22 cellular contexts compared by ENCODE assay signal in genomic region chr2:36824281-36824680, GRCh38.
A peak's percentile ranks its signal among the peaks of the same experiment; 100 is the strongest.
DNase-seq lines count a peak whose midpoint lies in the region; ATAC-seq, FAIRE-seq and TF ChIP-seq lines count a peak whose summit lies in the region.
"Had no signal": no experiment of that assay in that cellular context is flagged by ENCODE, and none has a peak within 500 bp of the region (broad histone marks: within the 10 kb centered on the region; RNA-seq: fewer than 3 reads in every experiment).

No MANE protein-coding gene starts in this region.

- POLR2A ChIA-PET in SK-N-SH (lab: Yijun Ruan, JAX) = no interaction called here

- H3K36me3 Mint-ChIP-seq in neural progenitor cell = no peaks in the 10 kb centered on the region
- H3K36me3 Mint-ChIP-seq: T-cell had no signal

- H3K9ac ChIP-seq in NT2/D1 (ENCODE audit: insufficient read length, low read depth) (no peak overlapping the region), neural progenitor cell (no peak overlapping the region), SK-N-SH (no peak overlapping the region)

- no peak for FAIRE-seq in small intestine (lab: Jason Lieb, UNC)
- FAIRE-seq: A204.1, D721Med, H54, HTR-8/SVneo had no signal

- H3K27ac Mint-ChIP-seq in neural progenitor cell = no peak overlapping the region
- H3K27ac Mint-ChIP-seq: T-cell had no signal

- no peak overlapping the region for H3K4me3 ChIP-seq in H7 (ENCODE audit: insufficient read depth, low read depth, low read length)
- no peak overlapping the region for H3K4me3 ChIP-seq in NT2/D1 (ENCODE audit: insufficient read length, low read depth)
- H3K4me3 ChIP-seq in iPS DF 6.9 (ENCODE audit: low read length) = no peak overlapping the region
- no peak overlapping the region for H3K4me3 ChIP-seq in neural progenitor cell
- H3K4me3 ChIP-seq in small intestine (ENCODE audit: low read depth in 1 of 2, low read length in 2 of 2) = no peak overlapping the region
- no peak overlapping the region for H3K4me3 ChIP-seq in SK-N-SH (ENCODE audit: low read depth in 2 of 2, low read length in 1 of 2)

- H3K27me3 ChIP-seq in H7 (ENCODE audit: control insufficient read depth, insufficient read depth, low read length) (no peaks in the 10 kb centered on the region), NT2/D1 (ENCODE audit: insufficient read depth, insufficient read length) (no peaks in the 10 kb centered on the region), iPS DF 6.9 (ENCODE audit: control insufficient read depth, insufficient read depth, low read length) (no peaks in the 10 kb centered on the region), neural progenitor cell (no peaks in the 10 kb centered on the region), small intestine (ENCODE audit: control insufficient read depth in 2 of 2, insufficient read depth in 2 of 2, low read length in 2 of 2) (no peaks in the 10 kb centered on the region), SK-N-SH (ENCODE audit: insufficient read depth) (no peaks in the 10 kb centered on the region)

- no peak overlapping the region for H3K27ac ChIP-seq in iPS DF 6.9 (ENCODE audit: low read length)
- no peak overlapping the region for H3K27ac ChIP-seq in neural progenitor cell
- H3K27ac ChIP-seq in small intestine (ENCODE audit: low read depth in 1 of 2, low read length in 1 of 2) = no peak overlapping the region
- H3K27ac ChIP-seq in SK-N-SH (ENCODE audit: low read depth in 2 of 2, low read length in 1 of 2) = no peak overlapping the region

- no peak for ATAC-seq in HG03354 (IDR thresholded peaks at IDR 0.05; ENCODE audit: poor library complexity, severe bottlenecking, unreplicated experiment)
- ATAC-seq: Panc1, T-cell had no signal

- no CpG with 5 or more reads among the region's 7 CpGs for WGBS in iPS DF 6.9 (ENCODE audit: insufficient coverage, insufficient read length)
- WGBS in small intestine, 3 donors = 74 to 91% (median 84%) methylated on average over 7 of the region's 7 CpGs
- 47% methylated on average over 7 of the region's 7 CpGs for WGBS in SK-N-SH (ENCODE audit: low lambda C conversion rate)

- H3K4me2 ChIP-seq in neural progenitor cell (no peak overlapping the region), SK-N-SH (no peak overlapping the region)

- H3K4me1 ChIP-seq in NT2/D1 (ENCODE audit: insufficient read depth, insufficient read length) (peaks cover 4% of the 10 kb centered on the region), iPS DF 6.9 (ENCODE audit: control insufficient read depth, insufficient read depth, low read length) (peaks cover 2% of the 10 kb centered on the region), neural progenitor cell (peaks cover 22% of the 10 kb centered on the region), small intestine (ENCODE audit: control insufficient read depth in 2 of 2, insufficient read depth in 1 of 2, low read depth in 1 of 2, low read length in 1 of 2) (peaks cover 0 to 6% of the 10 kb centered on the region in 2 donors), SK-N-SH (ENCODE audit: control insufficient read depth in 1 of 2, insufficient read depth in 2 of 2, low read depth in 1 of 2, low read length in 1 of 2) (no peaks in the 10 kb centered on the region)
- H3K4me1 ChIP-seq: BE2C had no signal

- H2AFZ ChIP-seq in neural progenitor cell (replicated peaks) (peak overlapping the region; percentile 39), SK-N-SH (ENCODE audit: low read depth) (no peak overlapping the region)

- DNase-seq in H7 (peak; percentile 70), NT2/D1 (ENCODE audit: low read depth, low spot score) (peak; percentile 71), iPS DF 6.9 (ENCODE audit: low read depth, low spot score) (peak; percentile 35), neural progenitor cell (ENCODE audit: low spot score) (no peak), small intestine (no peak), SK-N-SH (no peak)
- DNase-seq: BE2C; EL; Karpas-422; MV-4-11; NCI-H1694; NCI-H2081 treated with DMSO at 0.1 percent for 48 hours; NCI-H2171 treated with DMSO at 0.1 percent for 48 hours; NK-92 treated with Interleukin-12 subunit alpha and Interleukin-12 subunit beta, amount 100 ng/mL, for 24 hours; SIG-M5; T-cell had no signal

- TF ChIP-seq EP300 in SK-N-SH (IDR thresholded peaks at IDR 0.05; ENCODE audit: borderline replicate concordance in 1 of 2, low read depth in 1 of 2, low read length in 1 of 2) = no peak

- H3K9me3 Mint-ChIP-seq in neural progenitor cell = no peaks in the 10 kb centered on the region

- H3K79me2 ChIP-seq in neural progenitor cell (ENCODE audit: low read depth) (no peaks in the 10 kb centered on the region), SK-N-SH (ENCODE audit: insufficient read depth) (no peaks in the 10 kb centered on the region)

- no peaks in the 10 kb centered on the region for H3K9me3 ChIP-seq in NT2/D1 (ENCODE audit: insufficient read depth, low read length)
- H3K9me3 ChIP-seq in iPS DF 6.9 (ENCODE audit: control insufficient read depth, insufficient read depth, low read length) = no peaks in the 10 kb centered on the region
- no peaks in the 10 kb centered on the region for H3K9me3 ChIP-seq in neural progenitor cell (ENCODE audit: low read depth)
- H3K9me3 ChIP-seq in small intestine (ENCODE audit: control insufficient read depth, low read depth) = no peaks in the 10 kb centered on the region
- no peaks in the 10 kb centered on the region; the same call in 1 of the 2 replicates for H3K9me3 ChIP-seq in SK-N-SH
- H3K9me3 ChIP-seq: BE2C had no signal

- H3K27me3 Mint-ChIP-seq in neural progenitor cell (ENCODE audit: insufficient read depth, low read depth) = peaks cover 4% of the 10 kb centered on the region

- H3F3A ChIP-seq in neural progenitor cell (ENCODE audit: low read depth) = no peaks in the 10 kb centered on the region
- H3F3A ChIP-seq in SK-N-SH (replicated peaks; ENCODE audit: insufficient read depth) = no peaks in the 10 kb centered on the region

- H4K20me1 ChIP-seq in neural progenitor cell (ENCODE audit: low read depth) = no peaks in the 10 kb centered on the region
- H4K20me1 ChIP-seq in SK-N-SH (ENCODE audit: insufficient read depth) = no peaks in the 10 kb centered on the region

- no peak for TF ChIP-seq CTCF in neural progenitor cell (IDR thresholded peaks at IDR 0.05)
- TF ChIP-seq CTCF in SK-N-SH (IDR thresholded peaks at IDR 0.05) = no peak

- H3K4me3 Mint-ChIP-seq in neural progenitor cell = no peak overlapping the region
- H3K4me3 Mint-ChIP-seq: T-cell had no signal

- peaks cover 6% of the 10 kb centered on the region for H3K4me1 Mint-ChIP-seq in neural progenitor cell
- H3K4me1 Mint-ChIP-seq: T-cell had no signal

- CTCF ChIA-PET in SK-N-SH (lab: Yijun Ruan, JAX) = no interaction called here

- TF ChIP-seq RAD21 in SK-N-SH (IDR thresholded peaks at IDR 0.05; ENCODE audit: low read length) = no peak

- H3K36me3 ChIP-seq in H7 (replicated peaks; ENCODE audit: control insufficient read depth, insufficient read depth, low read length) (no peaks in the 10 kb centered on the region), NT2/D1 (ENCODE audit: insufficient read depth, insufficient read length, low read length) (no peaks in the 10 kb centered on the region), iPS DF 6.9 (ENCODE audit: control insufficient read depth, insufficient read depth, low read length) (no peaks in the 10 kb centered on the region), neural progenitor cell (no peaks in the 10 kb centered on the region), small intestine (ENCODE audit: control insufficient read depth in 2 of 2, insufficient read depth in 2 of 2, low read length in 2 of 2) (no peaks in the 10 kb centered on the region), SK-N-SH (replicated peaks in 1 of 2; ENCODE audit: control insufficient read depth in 1 of 2, insufficient read depth in 2 of 2, low read length in 1 of 2) (no peaks in the 10 kb centered on the region)
- H3K36me3 ChIP-seq: BE2C had no signal

- no peaks in the 10 kb centered on the region for H3K9me2 ChIP-seq in SK-N-SH

TF ChIP-seq in SK-N-SH, 30 proteins besides CTCF, POLR2A, EP300 and RAD21:
- no peak for TF ChIP-seq CHD2 (IDR thresholded peaks at IDR 0.05; ENCODE audit: low read length, partially characterized antibody)
- TF ChIP-seq TEAD4 (IDR thresholded peaks at IDR 0.05; ENCODE audit: borderline replicate concordance, insufficient read depth) = no peak

Comparison
In these comparisons a context has a peak if more than half of its experiments do, and no peak if none do; other contexts are left out.
1. DNase-seq: peak in H7 (single experiment), NT2/D1 (single experiment) and iPS DF 6.9 (single experiment); none in neural progenitor cell (single experiment), small intestine (single experiment) and SK-N-SH (single experiment).